In genomic region chr1:156663178-156663577, GRCh38 we compare ENCODE assay signal across 9 cellular contexts. TPM values are rescaled to one million over a fixed set of nuclear protein-coding genes. Genes with fewer than 3 reads are reported as not detected.
A peak's percentile ranks its signal among the peaks of the same experiment; 100 is the strongest.
DNase-seq lines count a peak whose midpoint lies in the region; ATAC-seq and TF ChIP-seq lines count a peak whose summit lies in the region.
"Had no signal": no experiment of that assay in that cellular context is flagged by ENCODE, and none has a peak within 500 bp of the region (broad histone marks: within the 10 kb centered on the region; RNA-seq: fewer than 3 reads in every experiment).

No MANE protein-coding gene starts in this region.

- DNase-seq in GM06990 (ENCODE audit: extremely low read depth, insufficient read length) (peak; percentile 56), RPMI7951 (ENCODE audit: low read depth) (peak; percentile 65), Right ventricle myocardium inferior (ENCODE audit: missing footprints) (peak; percentile 50), skeletal muscle cell (ENCODE audit: low read depth) (peak; percentile 53), HuH-7 (ENCODE audit: low spot score) (no peak), cerebellar cortex (ENCODE audit: low spot score) (no peak), NK-92 (lab: John Stamatoyannopoulos, UW; ENCODE audit: unreplicated experiment) (no peak)

- no peaks in the 10 kb centered on the region for H3K27me3 ChIP-seq in GM06990 (replicated peaks; ENCODE audit: control insufficient read depth, insufficient read depth, low read length)

- intact Hi-C loops in Right ventricle myocardium inferior (cut with DNase I), result loop anchor here (10.0 kb wide), 1 partner anchor 538 kb away; no protein-coding TSS in a partner anchor

- H3K36me3 ChIP-seq in GM06990 (ENCODE audit: control insufficient read depth, insufficient read depth, low read length), result no peaks in the 10 kb centered on the region

- ATAC-seq in Right ventricle myocardium inferior (no peak), GM21390 (IDR thresholded peaks at IDR 0.05; ENCODE audit: unreplicated experiment) (no peak)

- TF ChIP-seq CTCF in GM06990 (IDR thresholded peaks at IDR 0.05; ENCODE audit: insufficient read depth, low read length, poor library complexity, severe bottlenecking), result no peak

- H3K4me3 ChIP-seq in GM06990 (replicated peaks; ENCODE audit: low read depth, low read length) (no peak overlapping the region), skeletal muscle cell (ENCODE audit: low read depth, low read length) (no peak overlapping the region)

RNA-seq across cellular contexts. Expression of gene NES, which starts 14.0 kb away (rescaled TPM):
- 24.2 and 39.1 TPM in 2 replicates for total RNA-seq in RPMI7951 (2014; rRNA removed; shearing (Covaris generic))
- 131 TPM for total RNA-seq in Right ventricle myocardium inferior

RNA-seq across cellular contexts. Expression of gene BCAN, which starts 21.3 kb away (rescaled TPM):
- 0.12 TPM in 1 of 2 replicates, not detected in the other for total RNA-seq in RPMI7951 (2014; rRNA removed; shearing (Covaris generic))
- total RNA-seq in Right ventricle myocardium inferior, result 0.35 TPM
- total RNA-seq: glomerular endothelial cell had no signal

RNA-seq across cellular contexts. Expression of gene CRABP2, which starts 42.2 kb away (rescaled TPM):
- total RNA-seq in RPMI7951 (2014; rRNA removed; shearing (Covaris generic)), result 66.6 and 81.6 TPM in 2 replicates
- not detected for total RNA-seq in Right ventricle myocardium inferior

RNA-seq across cellular contexts. Expression of gene HAPLN2, which starts 44.0 kb away (rescaled TPM):
- not detected in 2 replicates for total RNA-seq in RPMI7951 (2014; rRNA removed; shearing (Covaris generic))
- 1.4 TPM for total RNA-seq in Right ventricle myocardium inferior
- total RNA-seq: glomerular endothelial cell had no signal

Comparison
In these comparisons a context has a peak if more than half of its experiments do, and no peak if none do; other contexts are left out.
1. DNase-seq: peak in GM06990 (single experiment), RPMI7951 (single experiment), Right ventricle myocardium inferior (single experiment) and skeletal muscle cell (single experiment); none in HuH-7 (single experiment), cerebellar cortex (single experiment) and NK-92 (single experiment).
2. RNA of gene CRABP2, which starts 42.2 kb away (total RNA-seq): 66.6 to 81.6 TPM in RPMI7951; not detected in Right ventricle myocardium inferior (single experiment); every median in the first group is over 10 times any median in the second.